Comparison of ENCODE assay signal across 21 cellular contexts in genomic region chr14:91214306-91214705, GRCh38. TPM values are rescaled to one million over a fixed set of nuclear protein-coding genes. Genes with fewer than 3 reads are reported as not detected.
DNase-seq lines count a peak whose midpoint lies in the region; ATAC-seq, FAIRE-seq and TF ChIP-seq lines count a peak whose summit lies in the region.
"Had no signal": no experiment of that assay in that cellular context is flagged by ENCODE, and none has a peak within 500 bp of the region (broad histone marks: within the 10 kb centered on the region; RNA-seq: fewer than 3 reads in every experiment).

No MANE protein-coding gene starts in this region.

- H3K79me1 ChIP-seq in H9 (ENCODE audit: insufficient read depth, low read depth, low read length, poor library complexity, severe bottlenecking): no peaks in the 10 kb centered on the region

- no CpG with 5 or more reads among the region's 6 CpGs for WGBS in H9 (ENCODE audit: extremely low coverage, insufficient read length, low lambda C conversion rate)

- H3K4ac ChIP-seq in H9 (ENCODE audit: low read depth, low read length): no peak overlapping the region

- no peak overlapping the region for H2AFZ ChIP-seq in H9 (ENCODE audit: low read length)
- H2AFZ ChIP-seq: GM23248 had no signal

- no peak overlapping the region for H3K18ac ChIP-seq in H9 (ENCODE audit: insufficient read length, low read depth, low read length)

- no peaks in the 10 kb centered on the region for H3K9me3 ChIP-seq in H9 (ENCODE audit: control insufficient read depth, low read depth, low read length)

- no peak for ATAC-seq in stimulated activated effector memory CD8-positive, alpha-beta T cell treated with anti-CD3 and anti-CD28 coated beads, Interleukin-12 subunit alpha, Interleukin-12 subunit beta, amount 100 ng/mL, for 72 hours
- ATAC-seq: GM12878 had no signal

- peaks cover under 1% of the 10 kb centered on the region for H3K4me1 Mint-ChIP-seq in activated CD4-positive, alpha-beta memory T cell treated with anti-CD3 and anti-CD28 coated beads, Interleukin-2, amount 10 ng/mL, durations not matched to agents 7 days and 5 days
- H3K4me1 Mint-ChIP-seq in activated CD4-positive, alpha-beta memory T cell treated with anti-CD3 and anti-CD28 coated beads for 36 hours (ENCODE audit: low read depth): no peaks in the 10 kb centered on the region
- H3K4me1 Mint-ChIP-seq in H9 (peaks cover 0 to 4% of the 10 kb centered on the region in 2 experiments; a peak in 1 of 4 replicates), endothelial cell (ENCODE audit: unreplicated experiment) (peaks cover 15% of the 10 kb centered on the region)
- H3K4me1 Mint-ChIP-seq in stimulated activated effector memory CD8-positive, alpha-beta T cell treated with anti-CD3 and anti-CD28 coated beads, Interleukin-12 subunit alpha, Interleukin-12 subunit beta, amount 100 ng/mL, for 72 hours: peaks cover 10% of the 10 kb centered on the region
- H3K4me1 Mint-ChIP-seq: CD14-positive monocyte had no signal

- H2BK12ac ChIP-seq in H9 (ENCODE audit: insufficient read length, low read depth, low read length): no peak overlapping the region

- H2BK5ac ChIP-seq in H9 (ENCODE audit: insufficient read length, low read length): no peak overlapping the region

- no peak overlapping the region for H4K5ac ChIP-seq in H9 (ENCODE audit: insufficient read length, low read depth, low read length)

- no peak overlapping the region for H2BK15ac ChIP-seq in H9 (ENCODE audit: low read depth, low read length)

- TF ChIP-seq CTCF in H9 (conservative IDR thresholded peaks at IDR 0.05): no peak
- TF ChIP-seq CTCF in endothelial cell (IDR thresholded peaks at IDR 0.05; ENCODE audit: unreplicated experiment): no peak

- H2BK120ac ChIP-seq in H9 (ENCODE audit: low read depth, low read length, poor library complexity, severe bottlenecking): no peak overlapping the region

- H4K91ac ChIP-seq in H9 (ENCODE audit: insufficient read length, low read depth, low read length): no peak overlapping the region

- H2BK20ac ChIP-seq in H9 (ENCODE audit: low read depth, low read length, poor library complexity, severe bottlenecking): no peak overlapping the region

- POLR2A ChIA-PET in activated CD4-positive, alpha-beta memory T cell treated with anti-CD3 and anti-CD28 coated beads, Interleukin-2, amount 10 ng/mL, durations not matched to agents 7 days and 5 days (lab: Charles Lee): interaction anchor here (1.7 to 1.8 kb wide), 2 partner anchors 12 to 32 kb away, joined by 5 to 8 read pairs; no protein-coding TSS in a partner anchor
- POLR2A ChIA-PET in activated CD4-positive, alpha-beta memory T cell treated with anti-CD3 and anti-CD28 coated beads for 36 hours (lab: Charles Lee): interaction anchor here (2.2 kb wide), 1 partner anchor 14 kb away, joined by 5 read pairs; no protein-coding TSS in a partner anchor

- intact Hi-C loops in activated CD4-positive, alpha-beta memory T cell treated with anti-CD3 and anti-CD28 coated beads for 36 hours (cut with micrococcal nuclease): no loop called here

- no peak overlapping the region for H4K8ac ChIP-seq in H9 (replicated peaks; ENCODE audit: insufficient read length, low read depth, low read length)

- no peak overlapping the region for H3K4me3 Mint-ChIP-seq in activated CD4-positive, alpha-beta memory T cell treated with anti-CD3 and anti-CD28 coated beads, Interleukin-2, amount 10 ng/mL, durations not matched to agents 7 days and 5 days
- no peak overlapping the region for H3K4me3 Mint-ChIP-seq in activated CD4-positive, alpha-beta memory T cell treated with anti-CD3 and anti-CD28 coated beads for 36 hours
- H3K4me3 Mint-ChIP-seq in H9 (no peak overlapping the region), endothelial cell (ENCODE audit: unreplicated experiment) (peak overlapping the region; percentile 49)
- H3K4me3 Mint-ChIP-seq in stimulated activated effector memory CD8-positive, alpha-beta T cell treated with anti-CD3 and anti-CD28 coated beads, Interleukin-12 subunit alpha, Interleukin-12 subunit beta, amount 100 ng/mL, for 72 hours: no peak overlapping the region
- H3K4me3 Mint-ChIP-seq: CD14-positive monocyte; CD4-positive, alpha-beta memory T cell had no signal

- H3K23ac ChIP-seq in H9 (ENCODE audit: insufficient read length, low read depth, low read length): no peak overlapping the region

- H3K9ac ChIP-seq in H9 (ENCODE audit: extremely low read depth, insufficient read length, low read length): no peak overlapping the region
- H3K9ac ChIP-seq: BLaER1, GM23248 had no signal

- no peaks in the 10 kb centered on the region for H3K4me1 ChIP-seq in H9 (ENCODE audit: insufficient read depth, low read length)

- H3T11ph ChIP-seq in H9 (ENCODE audit: low read length): no peak overlapping the region

- peak overlapping the region; percentile 31 for H3K27ac Mint-ChIP-seq in activated CD4-positive, alpha-beta memory T cell treated with anti-CD3 and anti-CD28 coated beads, Interleukin-2, amount 10 ng/mL, durations not matched to agents 7 days and 5 days
- H3K27ac Mint-ChIP-seq in activated CD4-positive, alpha-beta memory T cell treated with anti-CD3 and anti-CD28 coated beads for 36 hours: no peak overlapping the region
- H3K27ac Mint-ChIP-seq in H9 (peak overlapping the region in 2 of 3 experiments; percentile 18 to 51; a peak in 2 of 7 replicates), endothelial cell (ENCODE audit: unreplicated experiment) (no peak overlapping the region)
- H3K27ac Mint-ChIP-seq in stimulated activated effector memory CD8-positive, alpha-beta T cell treated with anti-CD3 and anti-CD28 coated beads, Interleukin-12 subunit alpha, Interleukin-12 subunit beta, amount 100 ng/mL, for 72 hours: peak overlapping the region; percentile 68

- H4K20me1 ChIP-seq in H9 (ENCODE audit: control insufficient read depth, insufficient read depth, insufficient read length): no peaks in the 10 kb centered on the region
- H4K20me1 ChIP-seq: BLaER1 had no signal

- H3K9me3 Mint-ChIP-seq in activated CD4-positive, alpha-beta memory T cell treated with anti-CD3 and anti-CD28 coated beads, Interleukin-2, amount 10 ng/mL, durations not matched to agents 7 days and 5 days: no peaks in the 10 kb centered on the region
- no peaks in the 10 kb centered on the region for H3K9me3 Mint-ChIP-seq in activated CD4-positive, alpha-beta memory T cell treated with anti-CD3 and anti-CD28 coated beads for 36 hours
- peaks cover 0 to 2% of the 10 kb centered on the region in 2 experiments; a peak in 1 of 5 replicates for H3K9me3 Mint-ChIP-seq in H9
- H3K9me3 Mint-ChIP-seq in endothelial cell (ENCODE audit: unreplicated experiment): no peaks in the 10 kb centered on the region
- H3K9me3 Mint-ChIP-seq in stimulated activated effector memory CD8-positive, alpha-beta T cell treated with anti-CD3 and anti-CD28 coated beads, Interleukin-12 subunit alpha, Interleukin-12 subunit beta, amount 100 ng/mL, for 72 hours: no peaks in the 10 kb centered on the region
- H3K9me3 Mint-ChIP-seq: CD4-positive, alpha-beta memory T cell had no signal

- no peak overlapping the region for H3K56ac ChIP-seq in H9 (ENCODE audit: insufficient read length, low read depth, low read length)

- H3K14ac ChIP-seq in H9 (ENCODE audit: insufficient read depth, low read length): no peak overlapping the region

- no peak for DNase-seq in activated CD4-positive, alpha-beta memory T cell treated with anti-CD3 and anti-CD28 coated beads, Interleukin-2, amount 10 ng/mL, durations not matched to agents 7 days and 5 days
- DNase-seq in activated CD4-positive, alpha-beta memory T cell treated with anti-CD3 and anti-CD28 coated beads for 36 hours: no peak
- no peak for DNase-seq in H9
- DNase-seq in endothelial cell (ENCODE audit: low spot score): no peak
- no peak for DNase-seq in stimulated activated effector memory CD8-positive, alpha-beta T cell treated with anti-CD3 and anti-CD28 coated beads, Interleukin-12 subunit alpha, Interleukin-12 subunit beta, amount 100 ng/mL, for 72 hours (ENCODE audit: low spot score in 2 of 2)
- DNase-seq in kidney glomerular epithelial cell (lab: John Stamatoyannopoulos, UW): no peak
- no peak for DNase-seq in GM19239 (ENCODE audit: insufficient read length, low spot score)
- no peak for DNase-seq in glomerular visceral epithelial cell (ENCODE audit: extremely low spot score)
- DNase-seq: 8988T; CD4-positive, alpha-beta memory T cell; DMS 273 treated with DMSO at 0.1 percent for 48 hours; DMS53; DND-41; EL; GM23248; HCEC 1CT; IMR-90 had no signal

- H3K36me3 Mint-ChIP-seq in activated CD4-positive, alpha-beta memory T cell treated with anti-CD3 and anti-CD28 coated beads, Interleukin-2, amount 10 ng/mL, durations not matched to agents 7 days and 5 days (ENCODE audit: low read depth): peaks cover 74% of the 10 kb centered on the region
- peaks cover 32% of the 10 kb centered on the region for H3K36me3 Mint-ChIP-seq in activated CD4-positive, alpha-beta memory T cell treated with anti-CD3 and anti-CD28 coated beads for 36 hours
- H3K36me3 Mint-ChIP-seq in H9 (ENCODE audit: insufficient read depth in 1 of 3, low read depth in 3 of 3) (peaks cover 11 to 43% (median 33%) of the 10 kb centered on the region in 3 experiments), endothelial cell (ENCODE audit: low read depth, unreplicated experiment) (peaks cover 49% of the 10 kb centered on the region)
- H3K36me3 Mint-ChIP-seq in stimulated activated effector memory CD8-positive, alpha-beta T cell treated with anti-CD3 and anti-CD28 coated beads, Interleukin-12 subunit alpha, Interleukin-12 subunit beta, amount 100 ng/mL, for 72 hours: peaks cover 74% of the 10 kb centered on the region

- no peaks in the 10 kb centered on the region for H3K23me2 ChIP-seq in H9 (ENCODE audit: insufficient read length, low read depth, low read length, poor library complexity, severe bottlenecking)

- no peak overlapping the region for H3K27ac ChIP-seq in H9 (ENCODE audit: insufficient read length, low read depth, low read length)
- H3K27ac ChIP-seq: BLaER1, GM23248 had no signal

- no peaks in the 10 kb centered on the region for H3K79me2 ChIP-seq in H9 (ENCODE audit: insufficient read depth, low read length)

- CTCF ChIA-PET in activated CD4-positive, alpha-beta memory T cell treated with anti-CD3 and anti-CD28 coated beads, Interleukin-2, amount 10 ng/mL, durations not matched to agents 7 days and 5 days (lab: Charles Lee): interaction anchor here (0.7 kb wide), 1 partner anchor 37 kb away, joined by 3 read pairs; no protein-coding TSS in a partner anchor
- CTCF ChIA-PET in activated CD4-positive, alpha-beta memory T cell treated with anti-CD3 and anti-CD28 coated beads for 36 hours (lab: Charles Lee): no interaction called here

- no peak for FAIRE-seq in GM19239 (lab: Jason Lieb, UNC)
- FAIRE-seq: GM12878, HTR-8/SVneo had no signal

- H2AK5ac ChIP-seq in H9 (ENCODE audit: insufficient read length, low read length): no peak overlapping the region

- no peaks in the 10 kb centered on the region for H3K27me3 Mint-ChIP-seq in activated CD4-positive, alpha-beta memory T cell treated with anti-CD3 and anti-CD28 coated beads, Interleukin-2, amount 10 ng/mL, durations not matched to agents 7 days and 5 days
- no peaks in the 10 kb centered on the region for H3K27me3 Mint-ChIP-seq in activated CD4-positive, alpha-beta memory T cell treated with anti-CD3 and anti-CD28 coated beads for 36 hours
- H3K27me3 Mint-ChIP-seq in H9 (ENCODE audit: low read depth) (no peaks in the 10 kb centered on the region), endothelial cell (ENCODE audit: unreplicated experiment) (peaks cover 13% of the 10 kb centered on the region)
- H3K27me3 Mint-ChIP-seq: CD4-positive, alpha-beta memory T cell had no signal

- no peaks in the 10 kb centered on the region for H3K27me3 ChIP-seq in H9 (ENCODE audit: insufficient read depth, low read length)
- H3K27me3 ChIP-seq: BLaER1 had no signal

- H3K4me2 ChIP-seq in H9 (ENCODE audit: insufficient read depth, insufficient read length, low read length): no peak overlapping the region
- H3K4me2 ChIP-seq: BLaER1 had no signal

RNA-seq across cellular contexts. Expression of gene GPR68, which starts 30.2 kb away (rescaled TPM):
- 10 to 100 TPM; 36.9 to 39.8 TPM for total RNA-seq in activated CD4-positive, alpha-beta memory T cell treated with anti-CD3 and anti-CD28 coated beads, Interleukin-2, amount 10 ng/mL, durations not matched to agents 7 days and 5 days
- 1 to 10 TPM; 6.5 to 6.9 TPM for total RNA-seq in activated CD4-positive, alpha-beta memory T cell treated with anti-CD3 and anti-CD28 coated beads for 36 hours
- total RNA-seq in H9 (2021) (0.07 and 0.33 TPM in 2 replicates), endothelial cell (ENCODE audit: unreplicated experiment) (5.4 TPM)

Comparison
In these comparisons a context has a peak if more than half of its experiments do, and no peak if none do; other contexts are left out.
1. H3K27ac Mint-ChIP-seq: peak in activated CD4-positive, alpha-beta memory T cell treated with anti-CD3 and anti-CD28 coated beads, Interleukin-2, amount 10 ng/mL, durations not matched to agents 7 days and 5 days (single experiment), H9 (2 of 3) and stimulated activated effector memory CD8-positive, alpha-beta T cell treated with anti-CD3 and anti-CD28 coated beads, Interleukin-12 subunit alpha, Interleukin-12 subunit beta, amount 100 ng/mL, for 72 hours (single experiment); none in activated CD4-positive, alpha-beta memory T cell treated with anti-CD3 and anti-CD28 coated beads for 36 hours (single experiment) and endothelial cell (single experiment).